In genomic region chr20:63427206-63427605, GRCh38 we compare ENCODE assay signal across 33 cellular contexts.
"Had no signal": no experiment of that assay in that cellular context is flagged by ENCODE, and none has a peak within 500 bp of the region (broad histone marks: within the 10 kb centered on the region; RNA-seq: fewer than 3 reads in every experiment).

No MANE protein-coding gene starts in this region.

- DNase-seq: Karpas-422, Kasumi-1, MG63, MM.1S, MV-4-11, NCI-H1048, NCI-H1092, NCI-H1092 treated with DMSO at 0.1 percent for 48 hours, NCI-H1105, NCI-H1105 treated with DMSO at 0.1 percent for 48 hours, NCI-H1417, NCI-H1417 treated with DMSO at 0.1 percent for 48 hours, NCI-H1436, NCI-H1436 treated with DMSO at 0.1 percent for 48 hours, NCI-H146, NCI-H1694, NCI-H1694 treated with DMSO at 0.1 percent for 48 hours, NCI-H187, NCI-H187 treated with DMSO at 0.1 percent for 48 hours, NCI-H1930, NCI-H2029, NCI-H2029 treated with DMSO at 0.1 percent for 48 hours, NCI-H2081, NCI-H2081 treated with DMSO at 0.1 percent for 48 hours, NCI-H2107, NCI-H2171, NCI-H2171 treated with DMSO at 0.1 percent for 48 hours, NCI-H2227 treated with DMSO at 0.1 percent for 48 hours, NCI-H226, NCI-H345, NCI-H446, NCI-H446 treated with DMSO at 0.1 percent for 48 hours, NCI-H510A had no signal
